22 cellular contexts compared by ENCODE assay signal in genomic region chr4:112546476-112546875, GRCh38. TPM values are rescaled to one million over a fixed set of nuclear protein-coding genes. Genes with fewer than 3 reads are reported as not detected.
"Had no signal": no experiment of that assay in that cellular context is flagged by ENCODE, and none has a peak within 500 bp of the region (broad histone marks: within the 10 kb centered on the region; RNA-seq: fewer than 3 reads in every experiment).

No MANE protein-coding gene starts in this region.

- DNase-seq: activated CD4-positive, alpha-beta memory T cell treated with anti-CD3 and anti-CD28 coated beads, Interleukin-2, amount 10 ng/mL, durations not matched to agents 7 days and 5 days; activated CD4-positive, alpha-beta T cell treated with anti-CD3 and anti-CD28 coated beads for 1 hour; activated CD4-positive, alpha-beta T cell treated with anti-CD3 and anti-CD28 coated beads, Interleukin-2, amount 10 ng/mL, durations not matched to agents 7 days and 5 days; activated gamma-delta T cell treated with Interleukin-2 at 50 U/mL for 16 hours; activated naive CD4-positive, alpha-beta T cell treated with anti-CD3 and anti-CD28 coated beads, Interleukin-2, amount 50 U/mL, for 16 hours; activated T-cell treated with anti-CD3 and anti-CD28 coated beads, Interleukin-2, amount 50 U/mL, for 4 hours; body of pancreas; cerebellar nuclear complex; colonic mucosa; effector CD8-positive, alpha-beta T cell; esophagus squamous epithelium; head of caudate nucleus; left lung; lower lobe of right lung; mesenchymal stem cell; naive thymus-derived CD8-positive, alpha-beta T cell; right cardiac atrium; spleen; stimulated activated naive CD4-positive, alpha-beta T cell treated with Interleukin-2 at 50 U/mL for 16 hours; T-helper 17 cell; T1000 had no signal

- ATAC-seq: activated T-cell treated with anti-CD3 and anti-CD28 coated beads, Interleukin-2, amount 50 U/mL, for 4 hours; activated T-helper 17 cell treated with anti-CD3 and anti-CD28 coated beads, Interleukin-2, amount 50 U/mL, for 72 hours; body of pancreas; left lung; lower lobe of right lung; naive thymus-derived CD8-positive, alpha-beta T cell; right cardiac atrium; T-helper 17 cell had no signal

RNA-seq across cellular contexts. Expression of gene NEUROG2, which starts 30.5 kb away (rescaled TPM):
- polyA plus RNA-seq: naive thymus-derived CD8-positive, alpha-beta T cell; right cardiac atrium; spleen had no signal
